In genomic region chr5:151451626-151452520, GRCh38 we compare ENCODE assay signal across 8 cellular contexts. TPM values are rescaled to one million over a fixed set of nuclear protein-coding genes. Genes with fewer than 3 reads are reported as not detected.
DNase-seq lines count a peak whose midpoint lies in the region; ATAC-seq lines count a peak whose summit lies in the region.

No MANE protein-coding gene starts in this region.

- no peaks in the 10 kb centered on the region for H3K27me3 ChIP-seq in effector memory CD4-positive, alpha-beta T cell (replicated peaks; ENCODE audit: control insufficient read depth, insufficient read depth, low read length, poor library complexity, severe bottlenecking)

- H3K4me1 ChIP-seq in effector memory CD4-positive, alpha-beta T cell (ENCODE audit: control insufficient read depth, insufficient read depth, low read length, poor library complexity, severe bottlenecking) = peaks cover 3% of the 10 kb centered on the region

- no peaks in the 10 kb centered on the region for H3K27me3 Mint-ChIP-seq in T-cell

- ATAC-seq in GM21515 (IDR thresholded peaks at IDR 0.05; ENCODE audit: unreplicated experiment) (peak; percentile 42), HG03520 (IDR thresholded peaks at IDR 0.05; ENCODE audit: unreplicated experiment) (peak; percentile 57), T-cell (replicated peaks in 1 of 4) (no peak)

- DNase-seq in ELF-1 (ENCODE audit: low read depth, low spot score) (peak; percentile 62), hepatic stellate cell (ENCODE audit: low spot score) (peak; percentile 52), iPS-NIHi11 (ENCODE audit: low spot score) (no peak), T-cell (no peak), NCI-H2171 (lab: John Stamatoyannopoulos, UW) (no peak)
- DNase-seq in effector memory CD4-positive, alpha-beta T cell = no peak

- no peak overlapping the region for H3K4me3 ChIP-seq in effector memory CD4-positive, alpha-beta T cell (ENCODE audit: insufficient read depth, low read depth, low read length, poor library complexity, severe bottlenecking)

- no peaks in the 10 kb centered on the region for H3K36me3 ChIP-seq in effector memory CD4-positive, alpha-beta T cell (ENCODE audit: control insufficient read depth, insufficient read depth, low read length)

- no peaks in the 10 kb centered on the region for H3K36me3 Mint-ChIP-seq in T-cell

- CTCF ChIA-PET in T-cell (lab: Charles Lee) = interaction anchor here (0.7 to 1.1 kb wide), 2 partner anchors 48 to 200 kb away, joined by 3 read pairs; no protein-coding TSS in a partner anchor

- no peak overlapping the region for H3K27ac ChIP-seq in effector memory CD4-positive, alpha-beta T cell (ENCODE audit: insufficient read depth, low read length, poor library complexity, severe bottlenecking)

- no peak overlapping the region for H3K27ac Mint-ChIP-seq in T-cell

- POLR2A ChIA-PET in T-cell (lab: Charles Lee) = no interaction called here

- H3K9me3 Mint-ChIP-seq in T-cell = no peaks in the 10 kb centered on the region

- H3K4me3 Mint-ChIP-seq in T-cell = no peak overlapping the region

- peaks cover 17 to 19% (median 19%) of the 10 kb centered on the region in 3 donors for H3K4me1 Mint-ChIP-seq in T-cell

- no peaks in the 10 kb centered on the region for H3K9me3 ChIP-seq in effector memory CD4-positive, alpha-beta T cell (ENCODE audit: control insufficient read depth, low read length)

RNA-seq across cellular contexts. Expression of gene SLC36A1, which starts 4.5 kb away (rescaled TPM):
- 1 to 10 TPM; 5.1 to 8.5 (median 6.3) TPM for total RNA-seq in T-cell

Comparison
In these comparisons a context has a peak if more than half of its experiments do, and no peak if none do; other contexts are left out.
1. DNase-seq: peak in ELF-1 (single experiment) and hepatic stellate cell (single experiment); none in effector memory CD4-positive, alpha-beta T cell (0 of 3), iPS-NIHi11 (single experiment), T-cell (0 of 34) and NCI-H2171 (single experiment).
2. ATAC-seq: peak in GM21515 (single experiment) and HG03520 (single experiment); none in T-cell (0 of 4).